Comparison of ENCODE assay signal across 29 cellular contexts in genomic region chr1:57911427-57911826, GRCh38.
"Had no signal": no experiment of that assay in that cellular context is flagged by ENCODE, and none has a peak within 500 bp of the region (broad histone marks: within the 10 kb centered on the region; RNA-seq: fewer than 3 reads in every experiment).

No MANE protein-coding gene starts in this region.

- H3K4me1 ChIP-seq: parathyroid adenoma, psoas muscle, right lobe of liver, sigmoid colon, stomach, thyroid gland, upper lobe of right lung, uterus had no signal

- H3K9me3 ChIP-seq: neutrophil, psoas muscle, right lobe of liver, sigmoid colon, stomach, thoracic aorta, thyroid gland, tibial nerve, upper lobe of right lung, uterus had no signal

- H3K9me3 Mint-ChIP-seq: natural killer cell treated with Interleukin-12 subunit alpha and Interleukin-12 subunit beta and Interleukin-15 and Interleukin-18, amount 100 ng/mL, for 72 hours; nephron progenitor cell; neural crest cell; stimulated activated naive CD8-positive, alpha-beta T cell treated with anti-CD3 and anti-CD28 coated beads, Interleukin-15, Interleukin-2, amounts not matched to agents 100 ng/mL and 50 ng/mL, for 24 hours; type B pancreatic cell had no signal

- H3K27me3 ChIP-seq: neutrophil, right lobe of liver, sigmoid colon, stomach, thyroid gland, tibial nerve, upper lobe of right lung, uterus had no signal

- H3K4me1 Mint-ChIP-seq: naive thymus-derived CD8-positive, alpha-beta T cell; stimulated activated effector memory CD8-positive, alpha-beta T cell treated with anti-CD3 and anti-CD28 coated beads, Interleukin-12 subunit alpha, Interleukin-12 subunit beta, amount 100 ng/mL, for 72 hours; stimulated activated naive B cell treated with anti-CD40 and anti-IgM and Interleukin-4, amounts not matched to agents 10 μg/mL and 1 μg/mL and 100 μg/mL, for 72 hours had no signal

- H3K27me3 Mint-ChIP-seq: stimulated activated naive B cell treated with anti-CD40 and anti-IgM and Interleukin-4, amounts not matched to agents 10 μg/mL and 1 μg/mL and 100 μg/mL, for 72 hours; type B pancreatic cell had no signal

- H3K4me3 Mint-ChIP-seq: naive thymus-derived CD8-positive, alpha-beta T cell; natural killer cell treated with Interleukin-12 subunit alpha and Interleukin-12 subunit beta and Interleukin-15 and Interleukin-18, amount 100 ng/mL, for 72 hours; nephron progenitor cell; neural crest cell; stimulated activated effector memory CD8-positive, alpha-beta T cell treated with anti-CD3 and anti-CD28 coated beads, Interleukin-12 subunit alpha, Interleukin-12 subunit beta, amount 100 ng/mL, for 72 hours; stimulated activated naive B cell treated with anti-CD40 and anti-IgM and Interleukin-4, amounts not matched to agents 10 μg/mL and 1 μg/mL and 100 μg/mL, for 72 hours; stimulated activated naive CD8-positive, alpha-beta T cell treated with anti-CD3 and anti-CD28 coated beads, Interleukin-15, Interleukin-2, amounts not matched to agents 100 ng/mL and 50 ng/mL, for 24 hours; type B pancreatic cell had no signal

- ATAC-seq: naive thymus-derived CD8-positive, alpha-beta T cell; natural killer cell treated with Interleukin-12 subunit alpha and Interleukin-12 subunit beta and Interleukin-15 and Interleukin-18, amount 100 ng/mL, for 72 hours; psoas muscle; right cardiac atrium; right lobe of liver; stimulated activated effector memory CD8-positive, alpha-beta T cell treated with anti-CD3 and anti-CD28 coated beads, Interleukin-12 subunit alpha, Interleukin-12 subunit beta, amount 100 ng/mL, for 72 hours; stimulated activated naive B cell treated with anti-CD40 and anti-IgM and Interleukin-4, amounts not matched to agents 10 μg/mL and 1 μg/mL and 100 μg/mL, for 72 hours; upper lobe of right lung had no signal

- H3K27ac Mint-ChIP-seq: naive thymus-derived CD8-positive, alpha-beta T cell; natural killer cell treated with Interleukin-12 subunit alpha and Interleukin-12 subunit beta and Interleukin-15 and Interleukin-18, amount 100 ng/mL, for 72 hours; nephron progenitor cell; progenitor cell of endocrine pancreas; stimulated activated effector memory CD8-positive, alpha-beta T cell treated with anti-CD3 and anti-CD28 coated beads, Interleukin-12 subunit alpha, Interleukin-12 subunit beta, amount 100 ng/mL, for 72 hours; stimulated activated naive B cell treated with anti-CD40 and anti-IgM and Interleukin-4, amounts not matched to agents 10 μg/mL and 1 μg/mL and 100 μg/mL, for 72 hours; stimulated activated naive CD8-positive, alpha-beta T cell treated with anti-CD3 and anti-CD28 coated beads, Interleukin-15, Interleukin-2, amounts not matched to agents 100 ng/mL and 50 ng/mL, for 24 hours; type B pancreatic cell had no signal

- H3K36me3 ChIP-seq: neutrophil, right lobe of liver, sigmoid colon, stomach, thoracic aorta, thyroid gland, tibial nerve, upper lobe of right lung, uterus had no signal

- H3K36me3 Mint-ChIP-seq: naive thymus-derived CD8-positive, alpha-beta T cell; natural killer cell treated with Interleukin-12 subunit alpha and Interleukin-12 subunit beta and Interleukin-15 and Interleukin-18, amount 100 ng/mL, for 72 hours; stimulated activated effector memory CD8-positive, alpha-beta T cell treated with anti-CD3 and anti-CD28 coated beads, Interleukin-12 subunit alpha, Interleukin-12 subunit beta, amount 100 ng/mL, for 72 hours; stimulated activated naive B cell treated with anti-CD40 and anti-IgM and Interleukin-4, amounts not matched to agents 10 μg/mL and 1 μg/mL and 100 μg/mL, for 72 hours; type B pancreatic cell had no signal

- H3K4me3 ChIP-seq: psoas muscle, right lobe of liver, sigmoid colon, stomach, thoracic aorta, thyroid gland, tibial nerve, upper lobe of right lung, uterus had no signal

- DNase-seq: naive thymus-derived CD8-positive, alpha-beta T cell; nephron progenitor cell; nucleus accumbens; posterior cingulate gyrus; psoas muscle; right cardiac atrium; right lobe of liver; sigmoid colon; small intestine; stimulated activated CD4-positive, alpha-beta T cell treated with anti-CD3 and anti-CD28 coated beads, Interleukin-15, amount 100 ng/mL, for 24 hours; stimulated activated CD4-positive, alpha-beta T cell treated with anti-CD3 and anti-CD28 coated beads, Interleukin-2, amount 100 ng/mL, for 24 hours; stimulated activated CD4-positive, alpha-beta T cell treated with anti-CD3 and anti-CD28 coated beads, Interleukin-2, amount 100 ng/mL, for 48 hours; stimulated activated CD4-positive, alpha-beta T cell treated with anti-CD3 and anti-CD28 coated beads, Interleukin-4, amount 100 ng/mL, for 24 hours; stimulated activated naive B cell treated with anti-CD40 and anti-IgM and Interleukin-4, amounts not matched to agents 10 μg/mL and 1 μg/mL and 100 μg/mL, for 72 hours; stimulated activated naive CD4-positive, alpha-beta T cell treated with Interleukin-2 at 50 U/mL for 16 hours; stomach; thyroid gland; upper lobe of right lung; uterus had no signal

- H3K27ac ChIP-seq: neutrophil, parathyroid adenoma, psoas muscle, right lobe of liver, sigmoid colon, stomach, thoracic aorta, thyroid gland, tibial nerve, upper lobe of right lung, uterus had no signal
